Comparison of ENCODE assay signal across 1 cellular context in genomic region chr6:15921243-15921642, GRCh38.
TF ChIP-seq lines count a peak whose summit lies in the region.

No MANE protein-coding gene starts in this region.

TF ChIP-seq in K562, 482 proteins besides CTCF, POLR2A, EP300 and RAD21 (continued from another document):
- TF ChIP-seq ZBTB40 (IDR thresholded peaks at IDR 0.05) (peak; percentile 99), ZBTB40 (CRISPR knock-in tag; IDR thresholded peaks at IDR 0.05) (peak; percentile 98), KLF16 (IDR thresholded peaks at IDR 0.05) (no peak), ATF7 (IDR thresholded peaks at IDR 0.05) (no peak), BDP1 (IDR thresholded peaks at IDR 0.05; ENCODE audit: insufficient read depth, insufficient read length) (no peak), THAP12 (CRISPR knock-in tag; IDR thresholded peaks at IDR 0.05) (no peak), FOXP1 (CRISPR knock-in tag; IDR thresholded peaks at IDR 0.05) (no peak), RAD51 (IDR thresholded peaks at IDR 0.05; ENCODE audit: borderline replicate concordance, low read depth) (peak; percentile 52; the same call in 1 of the 2 replicates), FOXK2 (conservative IDR thresholded peaks at IDR 0.05 in 1 of 2, IDR thresholded peaks at IDR 0.05 in 1 of 2; ENCODE audit: low read depth in 2 of 2) (peak; percentile 40 to 58; a peak in 3 of 4 replicates), TFE3 (CRISPR knock-in tag; IDR thresholded peaks at IDR 0.05) (peak; percentile 38; the same call in 1 of the 2 replicates), FOXA3 (CRISPR knock-in tag; conservative IDR thresholded peaks at IDR 0.05 in 1 of 2, IDR thresholded peaks at IDR 0.05 in 1 of 2) (peak in 1 of 2 experiments; percentile 40; a peak in 2 of 4 replicates), RFX1 (IDR thresholded peaks at IDR 0.05) (no peak), FOXK1 (CRISPR knock-in tag; IDR thresholded peaks at IDR 0.05; ENCODE audit: borderline replicate concordance) (no peak), HMBOX1 (IDR thresholded peaks at IDR 0.05) (no peak), ZNF592 (IDR thresholded peaks at IDR 0.05) (0 out of 2 replicates have a peak, but pooled peaks have one; percentile 18)
